Comparison of ENCODE assay signal across 8 cellular contexts in genomic region chr2:170770304-170771048, GRCh38. TPM values are rescaled to one million over a fixed set of nuclear protein-coding genes. Genes with fewer than 3 reads are reported as not detected.
DNase-seq lines count a peak whose midpoint lies in the region; ATAC-seq, FAIRE-seq and TF ChIP-seq lines count a peak whose summit lies in the region.

TSS of gene ERICH2 (plus strand) at chr2:170770378. CDS start at chr2:170770682, 304 bp downstream.

- CTCF ChIA-PET in A549 (lab: Yijun Ruan, JAX) = interaction anchor here (0.6 to 1.7 kb wide), 3 partner anchors 43 to 158 kb away, joined by 3 to 5 read pairs (median 4); partner anchors contain the start of gene GORASP2
- CTCF ChIA-PET in activated CD4-positive, alpha-beta T cell treated with anti-CD3 and anti-CD28 coated beads, Interleukin-2, amount 10 ng/mL, durations not matched to agents 7 days and 5 days (lab: Charles Lee) = interaction anchor here (1.0 to 1.7 kb wide), 3 partner anchors 10 to 53 kb away, joined by 3 to 6 read pairs (median 5); no protein-coding TSS in a partner anchor

- TF ChIP-seq RAD21 in A549 (conservative IDR thresholded peaks at IDR 0.05 in 1 of 2, IDR thresholded peaks at IDR 0.05 in 1 of 2) = no peak
- no peak for TF ChIP-seq RAD21 in liver (IDR thresholded peaks at IDR 0.05)

- no peak for FAIRE-seq in A549 (lab: Jason Lieb, UNC)

- TF ChIP-seq CTCF in A549 (IDR thresholded peaks at IDR 0.05) = no peak
- no peak for TF ChIP-seq CTCF in liver (IDR thresholded peaks at IDR 0.05; ENCODE audit: low read depth, low read length, missing input control)

- H3K4me1 ChIP-seq in A549 = 0 out of 3 replicates have a peak, but pooled peaks cover 4% of the 10 kb centered on the region
- H3K4me1 ChIP-seq in liver (ENCODE audit: control insufficient read depth in 4 of 4, insufficient read depth in 4 of 4, low read length in 3 of 4) = peaks cover 2 to 14% (median 6%) of the 10 kb centered on the region in 4 donors

- peak within 1 kb of the TSS in 1 of 2 donors; percentile 91 for H3K9ac ChIP-seq in liver (ENCODE audit: low read depth in 1 of 2, low read length in 2 of 2)

- ATAC-seq in A549 = peak; percentile 92 to 96
- peak; percentile 84 for ATAC-seq in GM18909 (IDR thresholded peaks at IDR 0.05; ENCODE audit: poor library complexity, unreplicated experiment)
- peak; percentile 78 for ATAC-seq in HG03159 (IDR thresholded peaks at IDR 0.05; ENCODE audit: unreplicated experiment)

- H3K4me1 Mint-ChIP-seq in activated CD4-positive, alpha-beta T cell treated with anti-CD3 and anti-CD28 coated beads, Interleukin-2, amount 10 ng/mL, durations not matched to agents 7 days and 5 days = peaks cover 15% of the 10 kb centered on the region
- H3K4me1 Mint-ChIP-seq in dendritic cell treated with granulocyte-macrophage colony-stimulating factor and Interleukin-4, amounts not matched to agents 40 ng/mL and 50 ng/mL, for 4 days (ENCODE audit: low read depth) = peaks cover 14% of the 10 kb centered on the region

- H3K9me3 Mint-ChIP-seq in activated CD4-positive, alpha-beta T cell treated with anti-CD3 and anti-CD28 coated beads, Interleukin-2, amount 10 ng/mL, durations not matched to agents 7 days and 5 days = no peaks in the 10 kb centered on the region
- H3K9me3 Mint-ChIP-seq in dendritic cell treated with granulocyte-macrophage colony-stimulating factor and Interleukin-4, amounts not matched to agents 40 ng/mL and 50 ng/mL, for 4 days = no peaks in the 10 kb centered on the region

- peak within 1 kb of the TSS; percentile 99 for H3K4me2 ChIP-seq in A549

- POLR2A ChIA-PET in A549 (lab: Yijun Ruan, JAX) = no interaction called here
- POLR2A ChIA-PET in activated CD4-positive, alpha-beta T cell treated with anti-CD3 and anti-CD28 coated beads, Interleukin-2, amount 10 ng/mL, durations not matched to agents 7 days and 5 days (lab: Charles Lee) = interaction anchor here (0.6 kb wide), 3 partner anchors 10 to 1215 kb away, joined by 3 to 4 read pairs (median 3); no protein-coding TSS in a partner anchor

- intact Hi-C loops in dendritic cell treated with granulocyte-macrophage colony-stimulating factor and Interleukin-4, amounts not matched to agents 40 ng/mL and 50 ng/mL, for 4 days (cut with micrococcal nuclease) = no loop called here

- H3K27me3 ChIP-seq in liver (ENCODE audit: control insufficient read depth in 4 of 4, insufficient read depth in 4 of 4, low read length in 3 of 4) = no peaks in the 10 kb centered on the region

- DNase-seq in A549 (ENCODE audit: low read depth in 1 of 2, low spot score in 1 of 2) (peak; percentile 55 to 79), NCI-H446 treated with DMSO at 0.1 percent for 48 hours (lab: John Stamatoyannopoulos, UW) (peak; percentile 61)
- DNase-seq in activated CD4-positive, alpha-beta T cell treated with anti-CD3 and anti-CD28 coated beads, Interleukin-2, amount 10 ng/mL, durations not matched to agents 7 days and 5 days = peak; percentile 70
- DNase-seq in stimulated activated CD4-positive, alpha-beta T cell treated with anti-CD3 and anti-CD28 coated beads, Interleukin-4, amount 100 ng/mL, for 1 hour = peak; percentile 60

- peak within 1 kb of the TSS; percentile 36 for H3K27ac Mint-ChIP-seq in activated CD4-positive, alpha-beta T cell treated with anti-CD3 and anti-CD28 coated beads, Interleukin-2, amount 10 ng/mL, durations not matched to agents 7 days and 5 days
- no peak within 1 kb of the TSS for H3K27ac Mint-ChIP-seq in dendritic cell treated with granulocyte-macrophage colony-stimulating factor and Interleukin-4, amounts not matched to agents 40 ng/mL and 50 ng/mL, for 4 days

- TF ChIP-seq EP300 in A549 (IDR thresholded peaks at IDR 0.05) = no peak

- H3K4me3 ChIP-seq in A549 (peak within 1 kb of the TSS; percentile 62), liver (ENCODE audit: low read depth in 1 of 3, low read length in 3 of 3) (peak within 1 kb of the TSS; percentile 83 to 96 (median 96))

- peaks cover 33% of the 10 kb centered on the region for H3K27me3 Mint-ChIP-seq in activated CD4-positive, alpha-beta T cell treated with anti-CD3 and anti-CD28 coated beads, Interleukin-2, amount 10 ng/mL, durations not matched to agents 7 days and 5 days
- peaks cover 56% of the 10 kb centered on the region for H3K27me3 Mint-ChIP-seq in dendritic cell treated with granulocyte-macrophage colony-stimulating factor and Interleukin-4, amounts not matched to agents 40 ng/mL and 50 ng/mL, for 4 days

- H3K36me3 ChIP-seq in liver (ENCODE audit: control insufficient read depth in 4 of 4, insufficient read depth in 3 of 4, low read depth in 1 of 4, low read length in 3 of 4) = no peaks in the 10 kb centered on the region

- no peaks in the 10 kb centered on the region for H3K36me3 Mint-ChIP-seq in activated CD4-positive, alpha-beta T cell treated with anti-CD3 and anti-CD28 coated beads, Interleukin-2, amount 10 ng/mL, durations not matched to agents 7 days and 5 days (ENCODE audit: low read depth)
- H3K36me3 Mint-ChIP-seq in dendritic cell treated with granulocyte-macrophage colony-stimulating factor and Interleukin-4, amounts not matched to agents 40 ng/mL and 50 ng/mL, for 4 days (ENCODE audit: low read depth) = peaks cover 7% of the 10 kb centered on the region

- H3K4me3 Mint-ChIP-seq in activated CD4-positive, alpha-beta T cell treated with anti-CD3 and anti-CD28 coated beads, Interleukin-2, amount 10 ng/mL, durations not matched to agents 7 days and 5 days = peak within 1 kb of the TSS; percentile 85
- peak within 1 kb of the TSS; percentile 85 for H3K4me3 Mint-ChIP-seq in dendritic cell treated with granulocyte-macrophage colony-stimulating factor and Interleukin-4, amounts not matched to agents 40 ng/mL and 50 ng/mL, for 4 days

- WGBS in A549 (ENCODE audit: missing lambda C conversion rate) = 0% methylated on average over 9 of the region's 54 CpGs
- WGBS in liver = under 1% methylated on average over 54 of the region's 54 CpGs

- TF ChIP-seq POLR2A in A549 (IDR thresholded peaks at IDR 0.05; ENCODE audit: low read length) = no peak

- H3K27ac ChIP-seq in A549 (peak within 1 kb of the TSS; percentile 57 to 76), liver (ENCODE audit: low read depth in 1 of 2, low read length in 2 of 2) (peak within 1 kb of the TSS; percentile 76 to 78)

- H3K9me3 ChIP-seq in A549 (no peaks in the 10 kb centered on the region), liver (ENCODE audit: control insufficient read depth in 4 of 4, low read length in 3 of 4) (no peaks in the 10 kb centered on the region)

TF ChIP-seq in A549, 52 proteins besides CTCF, POLR2A, EP300 and RAD21:
- TF ChIP-seq MAX (IDR thresholded peaks at IDR 0.05) (peak; percentile 25), PHF8 (IDR thresholded peaks at IDR 0.05; ENCODE audit: borderline replicate concordance, low read depth) (peak; percentile 53; the same call in 1 of the 2 replicates), NFE2L2 (conservative IDR thresholded peaks at IDR 0.05; ENCODE audit: low read length) (no peak), JUN (IDR thresholded peaks at IDR 0.05) (0 out of 5 replicates have a peak, but pooled peaks of 1 of the 2 experiments have one; percentile 37), CBX8 (IDR thresholded peaks at IDR 0.05) (no peak)

TF ChIP-seq in liver, 16 proteins besides CTCF, POLR2A, EP300 and RAD21:
- no peak for TF ChIP-seq NR2F2 (IDR thresholded peaks at IDR 0.05)
- TF ChIP-seq GABPA (IDR thresholded peaks at IDR 0.05 in 1 of 2, conservative IDR thresholded peaks at IDR 0.05 in 1 of 2) = peak in 1 of 2 donors; percentile 61
- TF ChIP-seq TAF1 (conservative IDR thresholded peaks at IDR 0.05) = peak; percentile 32

RNA-seq across cellular contexts. Expression of gene ERICH2, which starts in this region (rescaled TPM):
- not detected in 2 replicates for polyA plus RNA-seq in A549 (2011; rRNA removed)
- polyA plus RNA-seq in A549 (2012; cell fraction: cytosol; rRNA removed) = not detected in 2 replicates
- polyA plus RNA-seq in A549 (2012; cell fraction: nucleus; rRNA removed) = not detected in 2 replicates
- polyA plus RNA-seq in A549 (2017; fragmentation: RNase III; extraction: RNeasy Plus Mini Kit Qiagen cat#74134 plus additional on column Dnase treatment) = not detected in 3 replicates
- not detected in 2 replicates for polyA minus RNA-seq in A549 (2011; rRNA and poly(A)+ RNA removed)
- total RNA-seq in activated CD4-positive, alpha-beta T cell treated with anti-CD3 and anti-CD28 coated beads, Interleukin-2, amount 10 ng/mL, durations not matched to agents 7 days and 5 days = not detected
- total RNA-seq in liver = under 1 TPM in 1 of 2 donors, not detected in 1; 0.42 TPM
- polyA plus RNA-seq in liver = 1 to 10 TPM in 1 of 2 donors, under 1 TPM in 1; 0.39 to 3.0 TPM

Comparison
In these comparisons a context has a peak if more than half of its experiments do, and no peak if none do; other contexts are left out.
1. Peak in every context shown above with its lines: DNase-seq, ATAC-seq, H3K4me3 ChIP-seq and H3K27ac ChIP-seq.
2. Peak in DNase-seq, ATAC-seq, H3K4me3 ChIP-seq, H3K27ac ChIP-seq and H3K4me2 ChIP-seq in A549; RNA of the gene not detected or under 1 TPM.
3. Peak in DNase-seq in activated CD4-positive, alpha-beta T cell treated with anti-CD3 and anti-CD28 coated beads, Interleukin-2, amount 10 ng/mL, durations not matched to agents 7 days and 5 days; RNA of the gene not detected or under 1 TPM.